In the genomic region with DNA sequence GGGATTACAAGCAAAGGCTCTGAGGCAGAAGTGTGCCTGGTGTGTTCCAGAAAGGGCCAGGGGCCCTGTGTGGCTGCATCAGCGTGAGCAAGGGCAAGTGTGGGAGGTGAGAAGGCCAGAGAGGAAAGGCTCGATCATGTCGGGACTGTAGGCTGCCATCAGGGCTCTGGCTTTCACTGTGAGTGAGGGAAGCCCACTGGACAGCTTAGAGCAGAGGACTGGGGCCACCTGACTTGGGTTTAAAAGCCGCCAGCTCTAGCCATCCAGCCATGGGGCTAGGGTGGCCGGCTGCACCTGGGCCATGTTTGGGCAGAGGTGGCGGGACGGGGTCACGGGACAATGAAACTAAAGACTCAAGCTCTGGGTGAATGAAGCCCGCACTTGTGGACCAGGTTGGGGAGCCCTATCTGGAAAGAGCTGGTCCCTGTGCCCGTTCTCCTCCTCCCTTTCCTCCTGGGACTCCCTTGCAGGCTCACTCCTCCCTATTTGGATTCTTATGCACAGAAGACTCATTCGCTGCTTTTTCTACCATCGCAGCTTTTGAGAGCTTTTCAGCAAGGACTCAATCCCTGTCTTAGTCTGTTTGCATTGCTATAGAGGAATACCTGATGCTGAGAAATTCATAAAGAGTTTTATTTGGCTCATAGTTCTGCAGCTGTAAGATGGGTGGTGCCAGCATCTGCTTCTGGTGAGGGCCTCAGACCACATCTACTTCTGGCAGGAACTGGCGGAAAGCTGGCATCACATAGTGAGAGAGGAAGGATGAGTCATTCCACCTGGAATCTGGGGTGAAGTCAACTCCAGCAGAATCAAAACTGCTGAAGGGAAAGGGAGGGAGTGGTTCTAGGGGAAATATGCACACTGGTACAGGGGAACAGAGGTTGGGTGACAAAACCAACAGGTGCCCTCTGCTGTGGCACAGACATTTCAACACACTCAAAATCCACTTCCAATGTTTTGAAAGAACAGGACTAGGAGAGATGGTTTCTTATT, we compare ENCODE assay signal across 8 cellular contexts. TPM values are rescaled to one million over a fixed set of nuclear protein-coding genes. Genes with fewer than 3 reads are reported as not detected.
DNase-seq lines count a peak whose midpoint lies in the region; ATAC-seq and TF ChIP-seq lines count a peak whose summit lies in the region.
"Had no signal": no experiment of that assay in that cellular context is flagged by ENCODE, and none has a peak within 500 bp of the region (broad histone marks: within the 10 kb centered on the region; RNA-seq: fewer than 3 reads in every experiment).

No MANE protein-coding gene starts in this region.

- no peaks in the 10 kb centered on the region for H3K4me1 ChIP-seq in body of pancreas
- H3K4me1 ChIP-seq: uterus had no signal

- no peaks in the 10 kb centered on the region for H3K9me3 ChIP-seq in body of pancreas
- H3K9me3 ChIP-seq: uterus had no signal

- DNase-seq in HT1080 (ENCODE audit: low read depth) (peak; percentile 90), body of pancreas (peak in 2 of 4 donors; percentile 6 to 25), pons (ENCODE audit: low spot score) (peak; percentile 0), HuH-7 (ENCODE audit: low spot score) (no peak), SK-N-DZ (ENCODE audit: low spot score) (no peak)

- TF ChIP-seq CTCF in body of pancreas (IDR thresholded peaks at IDR 0.05) = no peak

- no peak overlapping the region for H3K27ac ChIP-seq in body of pancreas

- no peak overlapping the region for H3K4me3 ChIP-seq in body of pancreas
- H3K4me3 ChIP-seq: uterus had no signal

- no peaks in the 10 kb centered on the region for H3K27me3 ChIP-seq in body of pancreas
- H3K27me3 ChIP-seq: uterus had no signal

- WGBS in body of pancreas, 2 donors = 52 to 70% methylated on average over 5 to 6 of the region's 13 CpGs

- no peak for TF ChIP-seq POLR2A in body of pancreas (IDR thresholded peaks at IDR 0.05)

- H3K36me3 ChIP-seq in body of pancreas (replicated peaks in 1 of 2; ENCODE audit: insufficient read depth in 1 of 2, low read depth in 2 of 2) = no peaks in the 10 kb centered on the region
- H3K36me3 ChIP-seq: uterus had no signal

- intact Hi-C loops in body of pancreas (cut with DNase I) = no loop called here

- peak; percentile 70 for ATAC-seq in body of pancreas
- no peak for ATAC-seq in GM18868 (IDR thresholded peaks at IDR 0.05; ENCODE audit: unreplicated experiment)

RNA-seq across cellular contexts. Expression of gene CTAG1B, which starts 15.3 kb away (rescaled TPM):
- total RNA-seq in HT1080 (2014; rRNA removed; shearing (Covaris generic)) = 11.9 and 128 TPM in 2 replicates
- 114 and 271 TPM in 2 replicates for polyA plus RNA-seq in HT1080 (2015; cell fraction: cytosol; rRNA removed)
- polyA plus RNA-seq in HT1080 (2015; cell fraction: nucleus; rRNA removed) = 23.7 and 72.8 TPM in 2 replicates
- not detected for total RNA-seq in body of pancreas
- not detected in 2 replicates for polyA plus RNA-seq in SK-N-DZ (2014; cell fraction: cytosol; rRNA removed)
- 0.73 TPM in 1 of 2 replicates, not detected in the other for polyA plus RNA-seq in SK-N-DZ (2014; cell fraction: nucleus; rRNA removed)
- total RNA-seq: skeletal muscle tissue had no signal

RNA-seq across cellular contexts. Expression of gene CTAG1A, which starts 18.8 kb away (rescaled TPM):
- 130 and 312 TPM in 2 replicates for total RNA-seq in HT1080 (2014; rRNA removed; shearing (Covaris generic))
- polyA plus RNA-seq in HT1080 (2015; cell fraction: cytosol; rRNA removed) = 67.0 and 229 TPM in 2 replicates
- polyA plus RNA-seq in HT1080 (2015; cell fraction: nucleus; rRNA removed) = 49.4 and 96.0 TPM in 2 replicates
- not detected for total RNA-seq in body of pancreas
- polyA plus RNA-seq in SK-N-DZ (2014; cell fraction: cytosol; rRNA removed) = not detected in 2 replicates
- 0.73 TPM in 1 of 2 replicates, not detected in the other for polyA plus RNA-seq in SK-N-DZ (2014; cell fraction: nucleus; rRNA removed)
- total RNA-seq: skeletal muscle tissue, uterus had no signal

RNA-seq across cellular contexts. Expression of gene CTAG2, which starts 49.6 kb away (rescaled TPM):
- total RNA-seq in HT1080 (2014; rRNA removed; shearing (Covaris generic)) = 633 and 765 TPM in 2 replicates
- polyA plus RNA-seq in HT1080 (2015; cell fraction: cytosol; rRNA removed) = 434 and 474 TPM in 2 replicates
- 161 and 162 TPM in 2 replicates for polyA plus RNA-seq in HT1080 (2015; cell fraction: nucleus; rRNA removed)
- total RNA-seq in body of pancreas = not detected
- 0.59 and 1.5 TPM in 2 replicates for polyA plus RNA-seq in SK-N-DZ (2014; cell fraction: cytosol; rRNA removed)
- not detected in 2 replicates for polyA plus RNA-seq in SK-N-DZ (2014; cell fraction: nucleus; rRNA removed)
- total RNA-seq: skeletal muscle tissue, uterus had no signal

RNA-seq across cellular contexts. Expression of gene IKBKG, which starts 56.3 kb away (rescaled TPM):
- total RNA-seq in HT1080 (2014; rRNA removed; shearing (Covaris generic)) = 31.9 and 45.0 TPM in 2 replicates
- 31.6 and 45.1 TPM in 2 replicates for polyA plus RNA-seq in HT1080 (2015; cell fraction: cytosol; rRNA removed)
- 60.5 and 69.6 TPM in 2 replicates for polyA plus RNA-seq in HT1080 (2015; cell fraction: nucleus; rRNA removed)
- 10 to 100 TPM in 1 of 2 donors, 1 to 10 TPM in 1; 9.9 to 11.9 TPM for total RNA-seq in body of pancreas
- polyA plus RNA-seq in SK-N-DZ (2014; cell fraction: cytosol; rRNA removed) = 18.5 and 33.3 TPM in 2 replicates
- polyA plus RNA-seq in SK-N-DZ (2014; cell fraction: nucleus; rRNA removed) = 34.1 and 38.3 TPM in 2 replicates

RNA-seq across cellular contexts. Expression of gene G6PD, which starts 57.1 kb away (rescaled TPM):
- 51.6 and 63.7 TPM in 2 replicates for total RNA-seq in HT1080 (2014; rRNA removed; shearing (Covaris generic))
- 96.0 and 96.1 TPM in 2 replicates for polyA plus RNA-seq in HT1080 (2015; cell fraction: cytosol; rRNA removed)
- polyA plus RNA-seq in HT1080 (2015; cell fraction: nucleus; rRNA removed) = 130 TPM in 2 replicates
- total RNA-seq in body of pancreas = 10 to 100 TPM in 1 of 2 donors, 1 to 10 TPM in 1; 7.6 to 16.1 TPM
- 43.2 and 44.9 TPM in 2 replicates for polyA plus RNA-seq in SK-N-DZ (2014; cell fraction: cytosol; rRNA removed)
- 38.1 and 64.1 TPM in 2 replicates for polyA plus RNA-seq in SK-N-DZ (2014; cell fraction: nucleus; rRNA removed)

Comparison
In these comparisons a context has a peak if more than half of its experiments do, and no peak if none do; other contexts are left out.
1. DNase-seq: peak in HT1080 (single experiment) and pons (single experiment); none in HuH-7 (single experiment) and SK-N-DZ (single experiment).
2. RNA of gene CTAG1B, which starts 15.3 kb away (total RNA-seq): 11.9 to 128 TPM in HT1080; not detected in body of pancreas; every median in the first group is over 10 times any median in the second.
3. RNA of gene CTAG1A, which starts 18.8 kb away (total RNA-seq): 130 to 312 TPM in HT1080; not detected in body of pancreas; every median in the first group is over 100 times any median in the second.
4. RNA of gene CTAG2, which starts 49.6 kb away (total RNA-seq): 633 to 765 TPM in HT1080; not detected in body of pancreas; every median in the first group is over 100 times any median in the second.